In genomic region chr2:26179446-26179907, GRCh38 we compare ENCODE assay signal across 8 cellular contexts. TPM values are rescaled to one million over a fixed set of nuclear protein-coding genes. Genes with fewer than 3 reads are reported as not detected.
A peak's percentile ranks its signal among the peaks of the same experiment; 100 is the strongest.
DNase-seq lines count a peak whose midpoint lies in the region; ATAC-seq and TF ChIP-seq lines count a peak whose summit lies in the region.

No MANE protein-coding gene starts in this region.

- H3K27me3 Mint-ChIP-seq in activated naive CD4-positive, alpha-beta T cell treated with anti-CD3 and anti-CD28 coated beads for 36 hours (ENCODE audit: low read depth), result peaks cover 27% of the 10 kb centered on the region
- H3K27me3 Mint-ChIP-seq in activated naive CD4-positive, alpha-beta T cell treated with anti-CD3 and anti-CD28 coated beads, Interleukin-2, amount 10 ng/mL, durations not matched to agents 7 days and 5 days, result peaks cover 90% of the 10 kb centered on the region

- peak overlapping the region in 1 of 2 experiments; percentile 6 for H3K23ac ChIP-seq in mesenchymal stem cell (ENCODE audit: low read length in 2 of 2)

- peak overlapping the region; percentile 21 for H3K4me3 Mint-ChIP-seq in activated naive CD4-positive, alpha-beta T cell treated with anti-CD3 and anti-CD28 coated beads for 36 hours
- no peak overlapping the region for H3K4me3 Mint-ChIP-seq in activated naive CD4-positive, alpha-beta T cell treated with anti-CD3 and anti-CD28 coated beads, Interleukin-2, amount 10 ng/mL, durations not matched to agents 7 days and 5 days

- TF ChIP-seq CTCF in brain microvascular endothelial cell (IDR thresholded peaks at IDR 0.05; ENCODE audit: low read depth, low read length, missing control alignments), result peak; percentile 0
- no peak for TF ChIP-seq CTCF in tibial artery (IDR thresholded peaks at IDR 0.05)

- H3K4ac ChIP-seq in mesenchymal stem cell (ENCODE audit: low read depth in 1 of 2, low read length in 2 of 2), result peak overlapping the region in 1 of 2 experiments; percentile 7

- CTCF ChIA-PET in activated naive CD4-positive, alpha-beta T cell treated with anti-CD3 and anti-CD28 coated beads for 36 hours (lab: Charles Lee), result no interaction called here
- CTCF ChIA-PET in activated naive CD4-positive, alpha-beta T cell treated with anti-CD3 and anti-CD28 coated beads, Interleukin-2, amount 10 ng/mL, durations not matched to agents 7 days and 5 days (lab: Charles Lee), result no interaction called here

- H3K4me1 ChIP-seq in mesenchymal stem cell (ENCODE audit: control insufficient read depth, insufficient read depth, low read depth, low read length), result peaks cover 16% of the 10 kb centered on the region
- H3K4me1 ChIP-seq in tibial artery, result peaks cover 0 to 21% (median 14%) of the 10 kb centered on the region in 4 donors

- H3K4me1 Mint-ChIP-seq in activated naive CD4-positive, alpha-beta T cell treated with anti-CD3 and anti-CD28 coated beads for 36 hours (ENCODE audit: low read depth), result peaks cover 14% of the 10 kb centered on the region
- H3K4me1 Mint-ChIP-seq in activated naive CD4-positive, alpha-beta T cell treated with anti-CD3 and anti-CD28 coated beads, Interleukin-2, amount 10 ng/mL, durations not matched to agents 7 days and 5 days, result peaks cover 9% of the 10 kb centered on the region

- intact Hi-C loops in activated naive CD4-positive, alpha-beta T cell treated with anti-CD3 and anti-CD28 coated beads for 36 hours (cut with micrococcal nuclease), result no loop called here
- intact Hi-C loops in tibial artery (cut with DNase I; ENCODE audit: low total_unique reads), result no loop called here

- DNase-seq in activated naive CD4-positive, alpha-beta T cell treated with anti-CD3 and anti-CD28 coated beads for 36 hours, result no peak
- no peak for DNase-seq in activated naive CD4-positive, alpha-beta T cell treated with anti-CD3 and anti-CD28 coated beads, Interleukin-2, amount 10 ng/mL, durations not matched to agents 7 days and 5 days
- DNase-seq in brain microvascular endothelial cell (no peak), mesenchymal stem cell (no peak), tibial artery (no peak), NCI-H2107 (lab: John Stamatoyannopoulos, UW) (no peak)

- no peaks in the 10 kb centered on the region for H3K36me3 Mint-ChIP-seq in activated naive CD4-positive, alpha-beta T cell treated with anti-CD3 and anti-CD28 coated beads for 36 hours (ENCODE audit: low read depth)
- no peaks in the 10 kb centered on the region for H3K36me3 Mint-ChIP-seq in activated naive CD4-positive, alpha-beta T cell treated with anti-CD3 and anti-CD28 coated beads, Interleukin-2, amount 10 ng/mL, durations not matched to agents 7 days and 5 days

- H2AK5ac ChIP-seq in mesenchymal stem cell (ENCODE audit: low read length, severe bottlenecking), result peak overlapping the region; percentile 59

- H3K9me3 Mint-ChIP-seq in activated naive CD4-positive, alpha-beta T cell treated with anti-CD3 and anti-CD28 coated beads for 36 hours, result no peaks in the 10 kb centered on the region
- no peaks in the 10 kb centered on the region for H3K9me3 Mint-ChIP-seq in activated naive CD4-positive, alpha-beta T cell treated with anti-CD3 and anti-CD28 coated beads, Interleukin-2, amount 10 ng/mL, durations not matched to agents 7 days and 5 days

- H3K27ac ChIP-seq in brain microvascular endothelial cell, result no peak overlapping the region
- no peak overlapping the region for H3K27ac ChIP-seq in mesenchymal stem cell (ENCODE audit: low read length, poor library complexity, severe bottlenecking)
- H3K27ac ChIP-seq in tibial artery, result no peak overlapping the region

- H3K79me1 ChIP-seq in mesenchymal stem cell (replicated peaks; ENCODE audit: low read length, poor library complexity, severe bottlenecking), result no peaks in the 10 kb centered on the region

- H4K8ac ChIP-seq in mesenchymal stem cell (ENCODE audit: low read length), result peak overlapping the region; percentile 91

- in situ Hi-C loops in brain microvascular endothelial cell (cut with HindIII; ENCODE audit: low pct_ligation_motif_present, low sequenced_read_pairs), result no loop called here

- H3K27me3 ChIP-seq in brain microvascular endothelial cell (replicated peaks) (peaks cover 3% of the 10 kb centered on the region), mesenchymal stem cell (ENCODE audit: control insufficient read depth in 1 of 2, insufficient read depth in 1 of 2, low read length in 2 of 2) (peaks cover 23 to 33% of the 10 kb centered on the region in 2 experiments), tibial artery (peaks cover 0 to 49% of the 10 kb centered on the region in 2 donors)

- ATAC-seq in GM18511 (IDR thresholded peaks at IDR 0.05; ENCODE audit: unreplicated experiment) (no peak), HG02970 (IDR thresholded peaks at IDR 0.05; ENCODE audit: low FRiP score, unreplicated experiment) (no peak)

- H2BK15ac ChIP-seq in mesenchymal stem cell (ENCODE audit: low read depth, poor library complexity, severe bottlenecking), result peak overlapping the region; percentile 2

- H3K9ac ChIP-seq in mesenchymal stem cell (ENCODE audit: low read length), result peak overlapping the region; percentile 63

- H3K9me3 ChIP-seq in mesenchymal stem cell (ENCODE audit: control insufficient read depth, low read length) (no peaks in the 10 kb centered on the region), tibial artery (no peaks in the 10 kb centered on the region)

- peak overlapping the region; percentile 69 for H4K91ac ChIP-seq in mesenchymal stem cell (ENCODE audit: low read length)

- H2BK5ac ChIP-seq in mesenchymal stem cell (ENCODE audit: low read depth, low read length, poor library complexity, severe bottlenecking), result no peak overlapping the region

- 22% methylated on average over 8 of the region's 12 CpGs for WGBS in mesenchymal stem cell

- no peak overlapping the region for H3K27ac Mint-ChIP-seq in activated naive CD4-positive, alpha-beta T cell treated with anti-CD3 and anti-CD28 coated beads for 36 hours
- H3K27ac Mint-ChIP-seq in activated naive CD4-positive, alpha-beta T cell treated with anti-CD3 and anti-CD28 coated beads, Interleukin-2, amount 10 ng/mL, durations not matched to agents 7 days and 5 days, result no peak overlapping the region

- peak overlapping the region; percentile 81 for H3K4me2 ChIP-seq in mesenchymal stem cell (ENCODE audit: low read length, poor library complexity, severe bottlenecking)

- peak overlapping the region; percentile 46 for H2AFZ ChIP-seq in mesenchymal stem cell (ENCODE audit: low read depth, low read length)

- H3K4me3 ChIP-seq in brain microvascular endothelial cell (ENCODE audit: low read depth, low read length) (no peak overlapping the region), mesenchymal stem cell (ENCODE audit: insufficient read depth in 1 of 2, low read depth in 1 of 2, low read length in 2 of 2) (peak overlapping the region in 1 of 2 experiments; percentile 75), tibial artery (peak overlapping the region; percentile 42 to 53)

- no peak overlapping the region for H2BK120ac ChIP-seq in mesenchymal stem cell (ENCODE audit: low read depth, low read length)

- H3K36me3 ChIP-seq in brain microvascular endothelial cell (replicated peaks) (no peaks in the 10 kb centered on the region), mesenchymal stem cell (ENCODE audit: control insufficient read depth in 1 of 2, insufficient read depth in 2 of 2, low read depth in 1 of 2, low read length in 2 of 2) (peaks cover 0 to 4% of the 10 kb centered on the region in 2 experiments), tibial artery (no peaks in the 10 kb centered on the region)

- peak overlapping the region in 1 of 2 experiments; percentile 96 for H3K14ac ChIP-seq in mesenchymal stem cell (ENCODE audit: low read length in 2 of 2)

- peak overlapping the region; percentile 48 to 56 for H3K18ac ChIP-seq in mesenchymal stem cell (ENCODE audit: low read depth in 1 of 2, low read length in 2 of 2)

- peak overlapping the region in 1 of 2 experiments; percentile 68 for H2BK12ac ChIP-seq in mesenchymal stem cell (ENCODE audit: low read length in 2 of 2)

RNA-seq across cellular contexts. Expression of gene GAREM2, which starts 6.6 kb away (rescaled TPM):
- total RNA-seq in activated naive CD4-positive, alpha-beta T cell treated with anti-CD3 and anti-CD28 coated beads for 36 hours, result 1 to 10 TPM; 1.1 to 1.3 TPM
- polyA plus RNA-seq in mesenchymal stem cell (2013, experiment 1 of 2), result 6.6 TPM
- 9.1 TPM for polyA plus RNA-seq in mesenchymal stem cell (2013, experiment 2 of 2)
